Comparison of ENCODE assay signal across 16 cellular contexts in genomic region chr10:6514844-6515780, GRCh38.
DNase-seq lines count a peak whose midpoint lies in the region; ATAC-seq and TF ChIP-seq lines count a peak whose summit lies in the region.
"Had no signal": no experiment of that assay in that cellular context is flagged by ENCODE, and none has a peak within 500 bp of the region (broad histone marks: within the 10 kb centered on the region; RNA-seq: fewer than 3 reads in every experiment).

No MANE protein-coding gene starts in this region.

- H3K27me3 ChIP-seq in gastrocnemius medialis: no peaks in the 10 kb centered on the region
- H3K27me3 ChIP-seq: neural progenitor cell had no signal

- peak overlapping the region; percentile 34 to 50 (median 42) for H3K4me3 ChIP-seq in gastrocnemius medialis
- H3K4me3 ChIP-seq: neural progenitor cell had no signal

- no peak for DNase-seq in activated T-cell treated with anti-CD3 and anti-CD28 coated beads, Interleukin-2, amount 50 U/mL, for 24 hours
- no peak for DNase-seq in activated T-cell treated with anti-CD3 and anti-CD28 coated beads for 4 hours
- DNase-seq in NOMO-1 (lab: John Stamatoyannopoulos, UW; ENCODE audit: unreplicated experiment in 2 of 2): peak; percentile 2 to 22
- no peak for DNase-seq in effector memory CD8-positive, alpha-beta T cell
- DNase-seq in gastrocnemius medialis: peak; percentile 36 to 63
- no peak for DNase-seq in NCI-H82 (lab: John Stamatoyannopoulos, UW)
- no peak for DNase-seq in DMS53 (lab: John Stamatoyannopoulos, UW)
- DNase-seq in DMS114 treated with DMSO at 0.1 percent for 48 hours (lab: John Stamatoyannopoulos, UW; ENCODE audit: unreplicated experiment): no peak
- DNase-seq: ACHN; activated CD4-positive, CD25-positive, alpha-beta regulatory T cell treated with anti-CD3 and anti-CD28 coated beads, Interleukin-2, amount 50 U/mL, for 72 hours; NCI-H1436 treated with DMSO at 0.1 percent for 48 hours; NCI-H446 treated with DMSO at 0.1 percent for 48 hours; stimulated activated CD4-positive, alpha-beta T cell treated with anti-CD3 and anti-CD28 coated beads, Interleukin-4, amount 100 ng/mL, for 1 hour had no signal

- peaks cover 59% of the 10 kb centered on the region for H3K36me3 Mint-ChIP-seq in activated T-cell treated with anti-CD3 and anti-CD28 coated beads, Interleukin-2, amount 50 U/mL, for 24 hours (ENCODE audit: low read depth)
- H3K36me3 Mint-ChIP-seq in effector memory CD8-positive, alpha-beta T cell (ENCODE audit: insufficient read depth): peaks cover 27% of the 10 kb centered on the region

- no peak for ATAC-seq in effector memory CD8-positive, alpha-beta T cell (replicated peaks)
- peak; percentile 86 for ATAC-seq in gastrocnemius medialis
- ATAC-seq: sciatic nerve had no signal

- no peaks in the 10 kb centered on the region for H3K9me3 ChIP-seq in gastrocnemius medialis

- in situ Hi-C loops in gastrocnemius medialis (cut with MboI; ENCODE audit: low sequenced_read_pairs in 4 of 4): loop anchor here in 1 of 4 donors (5.0 kb wide), 1 partner anchor 67 kb away; the partner anchor contains the start of gene PRKCQ

- TF ChIP-seq POLR2A in gastrocnemius medialis (IDR thresholded peaks at IDR 0.05): peak; percentile 26 to 72

- intact Hi-C loops in gastrocnemius medialis (cut with DNase I; ENCODE audit: low total_unique reads): loop anchor here (1.0 to 10.0 kb wide), 4 partner anchors 44 to 220 kb away; partner anchors contain the start of gene PRKCQ

- peaks cover 92% of the 10 kb centered on the region for H3K4me1 Mint-ChIP-seq in activated T-cell treated with anti-CD3 and anti-CD28 coated beads, Interleukin-2, amount 50 U/mL, for 24 hours (ENCODE audit: low read depth)
- H3K4me1 Mint-ChIP-seq in effector memory CD8-positive, alpha-beta T cell (ENCODE audit: low read depth in 2 of 2): peaks cover 54 to 84% of the 10 kb centered on the region in 2 donors

- no peak for TF ChIP-seq CTCF in gastrocnemius medialis (IDR thresholded peaks at IDR 0.05 in 4 of 5, conservative IDR thresholded peaks at IDR 0.05 in 1 of 5)

- H3K27ac ChIP-seq in gastrocnemius medialis: peak overlapping the region; percentile 88 to 92 (median 90)
- H3K27ac ChIP-seq: neural progenitor cell had no signal

- H3K27me3 Mint-ChIP-seq in activated T-cell treated with anti-CD3 and anti-CD28 coated beads, Interleukin-2, amount 50 U/mL, for 24 hours: no peaks in the 10 kb centered on the region
- H3K27me3 Mint-ChIP-seq in effector memory CD8-positive, alpha-beta T cell: no peaks in the 10 kb centered on the region

- H3K27ac Mint-ChIP-seq in activated T-cell treated with anti-CD3 and anti-CD28 coated beads, Interleukin-2, amount 50 U/mL, for 24 hours: peak overlapping the region; percentile 5
- peak overlapping the region; percentile 84 to 94 for H3K27ac Mint-ChIP-seq in effector memory CD8-positive, alpha-beta T cell
- H3K27ac Mint-ChIP-seq: neural progenitor cell, type B pancreatic cell had no signal

- H3K4me3 Mint-ChIP-seq in activated T-cell treated with anti-CD3 and anti-CD28 coated beads, Interleukin-2, amount 50 U/mL, for 24 hours: no peak overlapping the region
- H3K4me3 Mint-ChIP-seq in effector memory CD8-positive, alpha-beta T cell: peak overlapping the region in 1 of 2 donors; percentile 52
- H3K4me3 Mint-ChIP-seq: neural progenitor cell, type B pancreatic cell had no signal

- H3K9me3 Mint-ChIP-seq in activated T-cell treated with anti-CD3 and anti-CD28 coated beads, Interleukin-2, amount 50 U/mL, for 24 hours: peaks cover 14% of the 10 kb centered on the region
- no peaks in the 10 kb centered on the region for H3K9me3 Mint-ChIP-seq in effector memory CD8-positive, alpha-beta T cell
- H3K9me3 Mint-ChIP-seq: neural progenitor cell had no signal

- peaks cover 29 to 43% of the 10 kb centered on the region in 2 donors for H3K4me1 ChIP-seq in gastrocnemius medialis

- H3K36me3 ChIP-seq in gastrocnemius medialis: no peaks in the 10 kb centered on the region
- H3K36me3 ChIP-seq: neural progenitor cell had no signal

Comparison
In these comparisons a context has a peak if more than half of its experiments do, and no peak if none do; other contexts are left out.
1. DNase-seq: peak in NOMO-1 (2 of 2) and gastrocnemius medialis (2 of 2); none in activated T-cell treated with anti-CD3 and anti-CD28 coated beads, Interleukin-2, amount 50 U/mL, for 24 hours (single experiment), activated T-cell treated with anti-CD3 and anti-CD28 coated beads for 4 hours (single experiment), effector memory CD8-positive, alpha-beta T cell (0 of 3), NCI-H82 (single experiment), DMS53 (single experiment) and DMS114 treated with DMSO at 0.1 percent for 48 hours (single experiment).